ENCODE assay signal across 13 cellular contexts in the genomic region with DNA sequence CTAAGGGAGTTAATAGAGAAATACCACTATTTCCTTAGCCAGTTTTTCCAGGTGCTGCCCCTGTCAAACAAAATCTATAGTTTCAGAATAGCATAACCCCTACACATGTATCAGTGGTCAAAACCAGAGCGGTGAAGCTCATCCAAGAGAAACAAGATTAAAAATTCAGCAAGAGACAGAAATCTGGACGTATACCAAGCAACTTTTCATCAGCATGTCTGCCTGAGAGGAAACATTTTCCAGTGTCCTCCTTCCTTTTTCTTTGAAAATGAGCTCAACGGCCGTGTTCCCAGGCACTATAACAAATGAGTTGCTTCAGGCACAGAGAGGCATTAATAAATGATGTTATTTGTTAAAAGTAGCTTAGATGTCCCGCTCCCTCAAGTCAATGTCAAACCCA.
DNase-seq lines count a peak whose midpoint lies in the region; ATAC-seq, FAIRE-seq and TF ChIP-seq lines count a peak whose summit lies in the region.
"Had no signal": no experiment of that assay in that cellular context is flagged by ENCODE, and none has a peak within 500 bp of the region (broad histone marks: within the 10 kb centered on the region; RNA-seq: fewer than 3 reads in every experiment).

No MANE protein-coding gene starts in this region.

- ATAC-seq in WTC11 (no peak), T-helper 17 cell (no peak)
- ATAC-seq in activated T-cell treated with anti-CD3 and anti-CD28 coated beads, Interleukin-2, amount 50 U/mL, for 4 hours: no peak

- H3K9me1 ChIP-seq in endothelial cell of umbilical vein (replicated peaks; ENCODE audit: control insufficient read depth, extremely low read depth, insufficient read depth, low read length): no peaks in the 10 kb centered on the region

- no peaks in the 10 kb centered on the region for H3K36me3 ChIP-seq in endothelial cell of umbilical vein (ENCODE audit: control insufficient read depth in 2 of 2, extremely low read depth in 1 of 2, insufficient read depth in 2 of 2, low read length in 2 of 2)
- H3K36me3 ChIP-seq in tibial artery: no peaks in the 10 kb centered on the region
- H3K36me3 ChIP-seq: BLaER1 treated with 17β-estradiol and CSF1 and Interleukin-3, amounts not matched to agents 10 nM and 100 nM had no signal

- H3K9ac ChIP-seq in endothelial cell of umbilical vein (replicated peaks; ENCODE audit: extremely low read depth, insufficient read depth, low read length): peak overlapping the region; percentile 21
- H3K9ac ChIP-seq: BLaER1 treated with 17β-estradiol and CSF1 and Interleukin-3, amounts not matched to agents 10 nM and 100 nM had no signal

- H3K27me3 ChIP-seq in endothelial cell of umbilical vein (ENCODE audit: control insufficient read depth in 2 of 2, insufficient read depth in 2 of 2, low read length in 2 of 2) (no peaks in the 10 kb centered on the region), tibial artery (no peaks in the 10 kb centered on the region)
- H3K27me3 ChIP-seq: BLaER1 treated with 17β-estradiol and CSF1 and Interleukin-3, amounts not matched to agents 10 nM and 100 nM had no signal

- H3K4me3 Mint-ChIP-seq in WTC11 (no peak overlapping the region), neural crest cell (no peak overlapping the region), T-helper 17 cell (no peak overlapping the region)
- H3K4me3 Mint-ChIP-seq in activated T-cell treated with anti-CD3 and anti-CD28 coated beads, Interleukin-2, amount 50 U/mL, for 4 hours: no peak overlapping the region
- H3K4me3 Mint-ChIP-seq: activated naive CD4-positive, alpha-beta T cell treated with anti-CD3 and anti-CD28 coated beads, Interleukin-2, amount 50 U/mL, for 24 hours had no signal

- dilution Hi-C loops in endothelial cell of umbilical vein (cut with MboI; ENCODE audit: extremely low pct_ligation_motif_present, low sequenced_read_pairs): no loop called here

- H3K27me3 Mint-ChIP-seq in WTC11 (ENCODE audit: low read depth) (no peaks in the 10 kb centered on the region), neural crest cell (ENCODE audit: low read depth) (no peaks in the 10 kb centered on the region), T-helper 17 cell (peaks cover 17% of the 10 kb centered on the region)
- H3K27me3 Mint-ChIP-seq in activated T-cell treated with anti-CD3 and anti-CD28 coated beads, Interleukin-2, amount 50 U/mL, for 4 hours (ENCODE audit: low read depth): peaks cover 1% of the 10 kb centered on the region

- H3K27ac Mint-ChIP-seq in WTC11 (peak overlapping the region; percentile 49), neural crest cell (ENCODE audit: unreplicated experiment) (peak overlapping the region; percentile 19), T-helper 17 cell (no peak overlapping the region)
- H3K27ac Mint-ChIP-seq: activated naive CD4-positive, alpha-beta T cell treated with anti-CD3 and anti-CD28 coated beads, Interleukin-2, amount 50 U/mL, for 24 hours had no signal

- peak overlapping the region; percentile 68 for H3K4me2 ChIP-seq in endothelial cell of umbilical vein (ENCODE audit: insufficient read depth, low read length)

- no peaks in the 10 kb centered on the region for H3K79me2 ChIP-seq in endothelial cell of umbilical vein (ENCODE audit: control insufficient read depth, insufficient read depth, low read length)

- intact Hi-C loops in endothelial cell of umbilical vein (cut with micrococcal nuclease) (loop anchor here (1.0 to 5.0 kb wide), 6 partner anchors 68 to 1229 kb away; a partner anchor contains a TSS), tibial artery (cut with DNase I; ENCODE audit: low total_unique reads) (no loop called here)

- H3K27ac ChIP-seq in endothelial cell of umbilical vein (ENCODE audit: insufficient read depth, low read depth, low read length): peak overlapping the region; percentile 79
- H3K27ac ChIP-seq in tibial artery: peak overlapping the region in 1 of 2 donors; percentile 46
- H3K27ac ChIP-seq: HL-60 had no signal

- DNase-seq in WTC11 (ENCODE audit: low spot score): no peak
- no peak for DNase-seq in endothelial cell of umbilical vein (ENCODE audit: low read depth, low spot score)
- DNase-seq in neural crest cell (ENCODE audit: low read depth, low spot score): no peak
- DNase-seq in tibial artery: no peak
- DNase-seq in stimulated activated CD4-positive, alpha-beta T cell treated with anti-CD3 and anti-CD28 coated beads, Interleukin-1b, Interleukin-23, amount 100 ng/mL, for 48 hours: no peak
- DNase-seq in activated T-cell treated with anti-CD3 and anti-CD28 coated beads, Interleukin-2, amount 50 U/mL, for 4 hours: no peak
- no peak for DNase-seq in T-helper 17 cell
- DNase-seq: caudate nucleus, KG1, NCI-H1417 treated with DMSO at 0.1 percent for 48 hours had no signal

- H3K4me3 ChIP-seq in endothelial cell of umbilical vein (replicated peaks in 1 of 3; ENCODE audit: insufficient read depth in 1 of 3, low read depth in 1 of 3, low read length in 3 of 3): peak overlapping the region in 1 of 3 experiments; percentile 3
- peak overlapping the region; percentile 21 for H3K4me3 ChIP-seq in tibial artery
- H3K4me3 ChIP-seq: BLaER1 treated with 17β-estradiol and CSF1 and Interleukin-3, amounts not matched to agents 10 nM and 100 nM had no signal

- H3K4me1 ChIP-seq in endothelial cell of umbilical vein (ENCODE audit: control insufficient read depth, extremely low read depth, insufficient read depth, low read length) (peaks cover 23% of the 10 kb centered on the region), tibial artery (peaks cover 0 to 37% (median 16%) of the 10 kb centered on the region in 4 donors)

- POLR2A ChIA-PET in WTC11 (lab: Charles Lee): interaction anchor here (0.6 kb wide), 1 partner anchor 417 kb away, joined by 3 read pairs; a partner anchor contains a TSS
- POLR2A ChIA-PET in endothelial cell of umbilical vein (lab: Charles Lee): no interaction called here

- H3K4me1 Mint-ChIP-seq in WTC11: peaks cover 35% of the 10 kb centered on the region
- H3K4me1 Mint-ChIP-seq in neural crest cell: peaks cover 24% of the 10 kb centered on the region
- H3K4me1 Mint-ChIP-seq in activated T-cell treated with anti-CD3 and anti-CD28 coated beads, Interleukin-2, amount 50 U/mL, for 4 hours (ENCODE audit: low read depth): no peaks in the 10 kb centered on the region
- H3K4me1 Mint-ChIP-seq in T-helper 17 cell: no peaks in the 10 kb centered on the region
- H3K4me1 Mint-ChIP-seq: activated naive CD4-positive, alpha-beta T cell treated with anti-CD3 and anti-CD28 coated beads, Interleukin-2, amount 50 U/mL, for 24 hours had no signal

- CTCF ChIA-PET in WTC11 (lab: Charles Lee) (interaction anchor here (0.6 to 1.8 kb wide), 12 partner anchors 11 to 654 kb away, joined by 3 to 11 read pairs (median 4); no protein-coding TSS in a partner anchor), endothelial cell of umbilical vein (lab: Charles Lee) (interaction anchor here (0.7 to 3.0 kb wide), 17 partner anchors 10 to 1517 kb away, joined by 3 to 30 read pairs (median 4); a partner anchor contains a TSS)

- TF ChIP-seq POLR2A in endothelial cell of umbilical vein (IDR thresholded peaks at IDR 0.05; ENCODE audit: low read depth, low read length): no peak

- no peak for FAIRE-seq in endothelial cell of umbilical vein (lab: Jason Lieb, UNC)

- H3K9me3 ChIP-seq in endothelial cell of umbilical vein (replicated peaks; ENCODE audit: control insufficient read depth, insufficient read depth, low read length): no peaks in the 10 kb centered on the region
- H3K9me3 ChIP-seq in tibial artery: no peaks in the 10 kb centered on the region
- H3K9me3 ChIP-seq in T-helper 17 cell (ENCODE audit: control insufficient read depth, low read length, poor library complexity, severe bottlenecking): no peaks in the 10 kb centered on the region
- H3K9me3 ChIP-seq: BLaER1 treated with 17β-estradiol and CSF1 and Interleukin-3, amounts not matched to agents 10 nM and 100 nM had no signal

- BruUV-seq in endothelial cell of umbilical vein (replicated peaks; lab: Mats Ljungman, UMichigan): TSS peak; percentile 98

- H3K36me3 Mint-ChIP-seq in WTC11 (no peaks in the 10 kb centered on the region), neural crest cell (ENCODE audit: low read depth) (no peaks in the 10 kb centered on the region), T-helper 17 cell (ENCODE audit: low read depth) (no peaks in the 10 kb centered on the region)
- H3K36me3 Mint-ChIP-seq in activated T-cell treated with anti-CD3 and anti-CD28 coated beads, Interleukin-2, amount 50 U/mL, for 4 hours (ENCODE audit: insufficient read depth): no peaks in the 10 kb centered on the region
- H3K36me3 Mint-ChIP-seq: activated naive CD4-positive, alpha-beta T cell treated with anti-CD3 and anti-CD28 coated beads, Interleukin-2, amount 50 U/mL, for 24 hours had no signal

- peak overlapping the region; percentile 92 for H2AFZ ChIP-seq in endothelial cell of umbilical vein (ENCODE audit: low read depth, low read length)

- TF ChIP-seq CTCF in WTC11 (IDR thresholded peaks at IDR 0.05): no peak
- no peak for TF ChIP-seq CTCF in endothelial cell of umbilical vein (IDR thresholded peaks at IDR 0.05; ENCODE audit: extremely low read depth in 1 of 2, insufficient read depth in 1 of 2, low read depth in 1 of 2, low read length in 2 of 2)
- no peak for TF ChIP-seq CTCF in neural crest cell (conservative IDR thresholded peaks at IDR 0.05)
- TF ChIP-seq CTCF in tibial artery (IDR thresholded peaks at IDR 0.05): no peak

- H3K9me3 Mint-ChIP-seq in WTC11: peaks cover 8% of the 10 kb centered on the region
- no peaks in the 10 kb centered on the region for H3K9me3 Mint-ChIP-seq in neural crest cell
- no peaks in the 10 kb centered on the region for H3K9me3 Mint-ChIP-seq in activated T-cell treated with anti-CD3 and anti-CD28 coated beads, Interleukin-2, amount 50 U/mL, for 4 hours
- H3K9me3 Mint-ChIP-seq: activated naive CD4-positive, alpha-beta T cell treated with anti-CD3 and anti-CD28 coated beads, Interleukin-2, amount 50 U/mL, for 24 hours had no signal

- H4K20me1 ChIP-seq in endothelial cell of umbilical vein (replicated peaks; ENCODE audit: control insufficient read depth, extremely low read depth, insufficient read depth, low read length): no peaks in the 10 kb centered on the region
- H4K20me1 ChIP-seq: BLaER1 treated with 17β-estradiol and CSF1 and Interleukin-3, amounts not matched to agents 10 nM and 100 nM had no signal

TF ChIP-seq in endothelial cell of umbilical vein, 7 proteins besides CTCF, POLR2A, EP300 and RAD21:
- TF ChIP-seq MYC (IDR thresholded peaks at IDR 0.05; ENCODE audit: low read depth, low read length): no peak
- no peak for TF ChIP-seq EZH2 (IDR thresholded peaks at IDR 0.05; ENCODE audit: borderline replicate concordance, low read depth, low read length, severe bottlenecking)
